In genomic region chr6:44629636-44630035, GRCh38 we compare ENCODE assay signal across 12 cellular contexts.
"Had no signal": no experiment of that assay in that cellular context is flagged by ENCODE, and none has a peak within 500 bp of the region (broad histone marks: within the 10 kb centered on the region; RNA-seq: fewer than 3 reads in every experiment).

No MANE protein-coding gene starts in this region.

- H3K4me1 ChIP-seq: esophagus squamous epithelium, psoas muscle, suprapubic skin had no signal

- H3K36me3 ChIP-seq: esophagus squamous epithelium, suprapubic skin, WERI-Rb-1 had no signal

- H3K9me3 ChIP-seq: esophagus squamous epithelium, psoas muscle, suprapubic skin had no signal

- H3K9me3 Mint-ChIP-seq: activated CD4-positive, alpha-beta memory T cell treated with anti-CD3 and anti-CD28 coated beads, Interleukin-2, amount 10 ng/mL, durations not matched to agents 7 days and 5 days; activated T-cell treated with anti-CD3 and anti-CD28 coated beads, Interleukin-2, amount 50 U/mL, for 72 hours; natural killer cell had no signal

- H3K4me3 ChIP-seq: esophagus squamous epithelium, psoas muscle, suprapubic skin had no signal

- H3K27ac Mint-ChIP-seq: activated CD4-positive, alpha-beta memory T cell treated with anti-CD3 and anti-CD28 coated beads, Interleukin-2, amount 10 ng/mL, durations not matched to agents 7 days and 5 days; activated CD4-positive, alpha-beta T cell treated with anti-CD3 and anti-CD28 coated beads for 36 hours; activated T-cell treated with anti-CD3 and anti-CD28 coated beads, Interleukin-2, amount 50 U/mL, for 72 hours; natural killer cell had no signal

- H3K4me3 Mint-ChIP-seq: activated CD4-positive, alpha-beta memory T cell treated with anti-CD3 and anti-CD28 coated beads, Interleukin-2, amount 10 ng/mL, durations not matched to agents 7 days and 5 days; activated CD4-positive, alpha-beta T cell treated with anti-CD3 and anti-CD28 coated beads for 36 hours; activated T-cell treated with anti-CD3 and anti-CD28 coated beads, Interleukin-2, amount 50 U/mL, for 72 hours; natural killer cell had no signal

- H3K36me3 Mint-ChIP-seq: natural killer cell had no signal

- H3K27ac ChIP-seq: esophagus squamous epithelium, psoas muscle, suprapubic skin had no signal

- DNase-seq: activated CD4-positive, alpha-beta memory T cell treated with anti-CD3 and anti-CD28 coated beads, Interleukin-2, amount 10 ng/mL, durations not matched to agents 7 days and 5 days; activated CD4-positive, alpha-beta T cell treated with anti-CD3 and anti-CD28 coated beads for 36 hours; activated naive CD4-positive, alpha-beta T cell; activated T-cell treated with anti-CD3 and anti-CD28 coated beads, Interleukin-2, amount 50 U/mL, for 72 hours; aorta; esophagus squamous epithelium; natural killer cell; psoas muscle; stimulated activated CD4-positive, alpha-beta T cell treated with anti-CD3 and anti-CD28 coated beads, Interleukin-12 subunit alpha, Interleukin-12 subunit beta, amount 100 ng/mL, for 4 hours; stimulated activated naive CD8-positive, alpha-beta T cell treated with anti-CD3 and anti-CD28 coated beads, Interleukin-15, Interleukin-2, amounts not matched to agents 100 U/mL and 50 U/mL, for 24 hours had no signal
